ENCODE assay signal across 8 cellular contexts in genomic region chr3:194871143-194871863, GRCh38.
DNase-seq lines count a peak whose midpoint lies in the region; ATAC-seq lines count a peak whose summit lies in the region.

No MANE protein-coding gene starts in this region.

- H3K27me3 Mint-ChIP-seq in activated CD4-positive, alpha-beta T cell treated with anti-CD3 and anti-CD28 coated beads for 36 hours, result peaks cover 10% of the 10 kb centered on the region

- POLR2A ChIA-PET in activated CD4-positive, alpha-beta T cell treated with anti-CD3 and anti-CD28 coated beads for 36 hours (lab: Charles Lee), result no interaction called here

- H3K4me3 Mint-ChIP-seq in activated CD4-positive, alpha-beta T cell treated with anti-CD3 and anti-CD28 coated beads for 36 hours, result no peak overlapping the region

- intact Hi-C loops in sciatic nerve (cut with DNase I), result no loop called here
- intact Hi-C loops in activated CD4-positive, alpha-beta T cell treated with anti-CD3 and anti-CD28 coated beads for 36 hours (cut with DNase I, micrococcal nuclease), result no loop called here

- ATAC-seq in sciatic nerve (peak; percentile 74), HG02759 (IDR thresholded peaks at IDR 0.05; ENCODE audit: unreplicated experiment) (no peak), GM19452 (IDR thresholded peaks at IDR 0.05; ENCODE audit: unreplicated experiment) (no peak)
- ATAC-seq in activated CD4-positive, alpha-beta T cell treated with anti-CD3 and anti-CD28 coated beads for 36 hours, result no peak

- CTCF ChIA-PET in activated CD4-positive, alpha-beta T cell treated with anti-CD3 and anti-CD28 coated beads for 36 hours (lab: Charles Lee), result interaction anchor here (0.9 to 1.0 kb wide), 2 partner anchors 16 to 199 kb away, joined by 3 read pairs; partner anchors contain the start of gene LSG1

- H3K27ac Mint-ChIP-seq in activated CD4-positive, alpha-beta T cell treated with anti-CD3 and anti-CD28 coated beads for 36 hours, result no peak overlapping the region

- H3K9me3 Mint-ChIP-seq in activated CD4-positive, alpha-beta T cell treated with anti-CD3 and anti-CD28 coated beads for 36 hours (ENCODE audit: low read depth), result no peaks in the 10 kb centered on the region

- H3K4me1 Mint-ChIP-seq in activated CD4-positive, alpha-beta T cell treated with anti-CD3 and anti-CD28 coated beads for 36 hours, result no peaks in the 10 kb centered on the region

- in situ Hi-C loops in SK-MEL-5 (cut with HindIII; ENCODE audit: low pct_unique_long_range_greater_than_20kb, low sequenced_read_pairs), result no loop called here

- no peaks in the 10 kb centered on the region for H3K36me3 Mint-ChIP-seq in activated CD4-positive, alpha-beta T cell treated with anti-CD3 and anti-CD28 coated beads for 36 hours (ENCODE audit: low read depth)

- DNase-seq in GM03348 (ENCODE audit: low spot score) (peak; percentile 90), HK-2 (ENCODE audit: unreplicated experiment) (peak; percentile 16), SK-MEL-5 (ENCODE audit: low read depth, low spot score) (peak; percentile 36), germinal center (ENCODE audit: low spot score) (peak; percentile 54), sciatic nerve (ENCODE audit: low spot score) (peak; percentile 69)
- DNase-seq in activated CD4-positive, alpha-beta T cell treated with anti-CD3 and anti-CD28 coated beads for 36 hours, result no peak
